In genomic region chr6:155247618-155248017, GRCh38 we compare ENCODE assay signal across 12 cellular contexts. TPM values are rescaled to one million over a fixed set of nuclear protein-coding genes. Genes with fewer than 3 reads are reported as not detected.
DNase-seq lines count a peak whose midpoint lies in the region; ATAC-seq and TF ChIP-seq lines count a peak whose summit lies in the region.
"Had no signal": no experiment of that assay in that cellular context is flagged by ENCODE, and none has a peak within 500 bp of the region (broad histone marks: within the 10 kb centered on the region; RNA-seq: fewer than 3 reads in every experiment).

No MANE protein-coding gene starts in this region.

- no peaks in the 10 kb centered on the region for H3K9me3 Mint-ChIP-seq in activated naive CD4-positive, alpha-beta T cell treated with anti-CD3 and anti-CD28 coated beads, Interleukin-2, amount 10 ng/mL, durations not matched to agents 7 days and 5 days
- H3K9me3 Mint-ChIP-seq: memory B cell had no signal

- DNase-seq in HCEC 1CT, result peak; percentile 80
- peak; percentile 78 to 79 for DNase-seq in foreskin keratinocyte
- peak; percentile 70 to 73 for DNase-seq in thyroid gland
- no peak for DNase-seq in GM19240 (ENCODE audit: insufficient read length, low spot score)
- DNase-seq in activated naive CD4-positive, alpha-beta T cell treated with anti-CD3 and anti-CD28 coated beads, Interleukin-2, amount 10 ng/mL, durations not matched to agents 7 days and 5 days, result no peak
- DNase-seq: NCI-H187, T-helper 9 cell had no signal

- TF ChIP-seq CTCF in foreskin keratinocyte (conservative IDR thresholded peaks at IDR 0.05) (no peak), thyroid gland (IDR thresholded peaks at IDR 0.05) (no peak)

- no peak for TF ChIP-seq POLR2A in thyroid gland (IDR thresholded peaks at IDR 0.05)

- H3K4me3 ChIP-seq in thyroid gland (replicated peaks in 1 of 3), result no peak overlapping the region

- CTCF ChIA-PET in activated naive CD4-positive, alpha-beta T cell treated with anti-CD3 and anti-CD28 coated beads, Interleukin-2, amount 10 ng/mL, durations not matched to agents 7 days and 5 days (lab: Charles Lee), result interaction anchor here (1.0 to 3.0 kb wide), 16 partner anchors 9 to 572 kb away, joined by 3 to 54 read pairs (median 3); no protein-coding TSS in a partner anchor

- H3K27me3 Mint-ChIP-seq in activated naive CD4-positive, alpha-beta T cell treated with anti-CD3 and anti-CD28 coated beads, Interleukin-2, amount 10 ng/mL, durations not matched to agents 7 days and 5 days, result no peaks in the 10 kb centered on the region
- H3K27me3 Mint-ChIP-seq: memory B cell had no signal

- H3K27ac ChIP-seq in foreskin keratinocyte (peak overlapping the region; percentile 26), thyroid gland (peak overlapping the region; percentile 93 to 98 (median 93))

- intact Hi-C loops in thyroid gland (cut with DNase I), result no loop called here

- H3K4me1 ChIP-seq in foreskin keratinocyte (no peaks in the 10 kb centered on the region), thyroid gland (peaks cover 10 to 21% of the 10 kb centered on the region in 2 donors)

- no peaks in the 10 kb centered on the region for H3K36me3 ChIP-seq in thyroid gland

- peaks cover 2% of the 10 kb centered on the region for H3K36me3 Mint-ChIP-seq in activated naive CD4-positive, alpha-beta T cell treated with anti-CD3 and anti-CD28 coated beads, Interleukin-2, amount 10 ng/mL, durations not matched to agents 7 days and 5 days

- H3K27me3 ChIP-seq in foreskin keratinocyte (no peaks in the 10 kb centered on the region), thyroid gland (no peaks in the 10 kb centered on the region)

- ATAC-seq in SK-N-SH treated with all-trans-retinoic acid at 6 μM for 48 hours (peak; percentile 78), foreskin keratinocyte (peak; percentile 82), GM18520 (IDR thresholded peaks at IDR 0.05; ENCODE audit: unreplicated experiment) (no peak), GM21723 (IDR thresholded peaks at IDR 0.05; ENCODE audit: unreplicated experiment) (no peak)

- no peaks in the 10 kb centered on the region for H3K9me3 ChIP-seq in thyroid gland

- no peaks in the 10 kb centered on the region for H3K4me1 Mint-ChIP-seq in activated naive CD4-positive, alpha-beta T cell treated with anti-CD3 and anti-CD28 coated beads, Interleukin-2, amount 10 ng/mL, durations not matched to agents 7 days and 5 days

- H3K4me3 Mint-ChIP-seq in activated naive CD4-positive, alpha-beta T cell treated with anti-CD3 and anti-CD28 coated beads, Interleukin-2, amount 10 ng/mL, durations not matched to agents 7 days and 5 days, result no peak overlapping the region

- no peak overlapping the region for H3K27ac Mint-ChIP-seq in activated naive CD4-positive, alpha-beta T cell treated with anti-CD3 and anti-CD28 coated beads, Interleukin-2, amount 10 ng/mL, durations not matched to agents 7 days and 5 days

- WGBS in thyroid gland, 2 donors, result 43 to 57% methylated on average over 5 of the region's 5 CpGs

TF ChIP-seq in SK-N-SH treated with all-trans-retinoic acid at 6 μM for 48 hours, 23 proteins besides CTCF, POLR2A, EP300 and RAD21:
- TF ChIP-seq BACH2 (CRISPR knock-in tag; IDR thresholded peaks at IDR 0.05; ENCODE audit: borderline replicate concordance) (no peak), CSDC2 (CRISPR knock-in tag; IDR thresholded peaks at IDR 0.05) (no peak), ZNF8 (CRISPR knock-in tag; IDR thresholded peaks at IDR 0.05) (no peak)

RNA-seq across cellular contexts. Expression of gene CLDN20, which starts 16.2 kb away (rescaled TPM):
- total RNA-seq in foreskin keratinocyte (not detected in 2 replicates), thyroid gland (not detected)
- polyA plus RNA-seq in foreskin keratinocyte, result not detected in 2 replicates
- total RNA-seq: urinary bladder had no signal

Comparison
In these comparisons a context has a peak if more than half of its experiments do, and no peak if none do; other contexts are left out.
1. DNase-seq: peak in HCEC 1CT (single experiment), foreskin keratinocyte (2 of 2) and thyroid gland (2 of 2); none in GM19240 (single experiment) and activated naive CD4-positive, alpha-beta T cell treated with anti-CD3 and anti-CD28 coated beads, Interleukin-2, amount 10 ng/mL, durations not matched to agents 7 days and 5 days (single experiment).
2. ATAC-seq: peak in SK-N-SH treated with all-trans-retinoic acid at 6 μM for 48 hours (single experiment) and foreskin keratinocyte (single experiment); none in GM18520 (single experiment) and GM21723 (single experiment).